ENCODE assay signal across 1 cellular context in genomic region chr20:444862-445426, GRCh38.
TF ChIP-seq lines count a peak whose summit lies in the region.

No MANE protein-coding gene starts in this region.

TF ChIP-seq in endothelial cell of umbilical vein, 7 proteins besides CTCF, POLR2A, EP300 and RAD21:
- no peak for TF ChIP-seq POLR2AphosphoS5 (IDR thresholded peaks at IDR 0.05; ENCODE audit: insufficient read depth, low read depth, low read length)
